Comparison of ENCODE assay signal across 11 cellular contexts in the genomic region with DNA sequence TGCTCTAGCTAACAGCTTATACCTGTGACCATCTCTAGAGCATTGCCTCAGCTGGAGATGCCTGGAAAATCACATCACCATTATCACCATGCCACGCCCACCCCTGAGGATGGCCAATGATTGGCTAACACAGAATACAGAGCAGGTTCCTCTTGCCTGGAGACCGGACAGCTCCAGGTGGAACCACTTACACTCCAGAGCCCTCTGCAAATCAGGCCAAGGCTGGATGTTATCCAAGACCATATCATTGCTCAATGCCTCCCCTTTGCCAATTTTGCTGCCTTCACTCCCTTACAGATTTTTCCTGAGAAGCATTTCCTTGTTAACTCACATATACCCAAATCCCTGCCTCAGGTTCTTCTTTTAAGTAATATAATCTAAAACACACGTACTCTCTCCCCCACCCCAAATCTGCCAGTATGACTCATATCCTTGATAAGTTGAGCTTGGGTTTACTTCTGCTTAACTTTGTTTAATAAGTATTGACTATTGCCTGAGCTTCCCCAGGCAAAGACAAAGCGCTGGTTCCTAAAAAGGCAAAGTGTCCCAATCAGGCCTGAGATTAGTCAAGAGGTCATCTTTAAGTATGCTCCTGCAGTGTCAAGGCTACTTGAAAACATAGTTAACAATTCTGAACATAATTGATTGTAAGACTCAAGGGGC.
A peak's percentile ranks its signal among the peaks of the same experiment; 100 is the strongest.
DNase-seq lines count a peak whose midpoint lies in the region; ATAC-seq and TF ChIP-seq lines count a peak whose summit lies in the region.
"Had no signal": no experiment of that assay in that cellular context is flagged by ENCODE, and none has a peak within 500 bp of the region (broad histone marks: within the 10 kb centered on the region; RNA-seq: fewer than 3 reads in every experiment).

No MANE protein-coding gene starts in this region.

- TF ChIP-seq CTCF in fibroblast of mammary gland (conservative IDR thresholded peaks at IDR 0.05; ENCODE audit: control insufficient read depth, insufficient read depth, low read depth, low read length) = no peak
- TF ChIP-seq CTCF in sigmoid colon (IDR thresholded peaks at IDR 0.05) = no peak

- DNase-seq in DMS153 (lab: John Stamatoyannopoulos, UW) = peak; percentile 1
- no peak for DNase-seq in DMS153 treated with DMSO at 0.1 percent for 48 hours (lab: John Stamatoyannopoulos, UW; ENCODE audit: unreplicated experiment)
- peak; percentile 92 to 95 for DNase-seq in NOMO-1 (lab: John Stamatoyannopoulos, UW; ENCODE audit: unreplicated experiment in 2 of 2)
- peak; percentile 94 for DNase-seq in fibroblast of mammary gland (ENCODE audit: low read depth)
- DNase-seq in sigmoid colon = peak; percentile 73
- no peak for DNase-seq in T-helper 9 cell
- no peak for DNase-seq in OCI-M2 (lab: John Stamatoyannopoulos, UW; ENCODE audit: unreplicated experiment)
- DNase-seq: stimulated activated CD4-positive, alpha-beta T cell treated with anti-CD3 and anti-CD28 coated beads, Interleukin-1b, Interleukin-23, amount 100 ng/mL, for 48 hours had no signal

- H3K27me3 ChIP-seq in sigmoid colon = no peaks in the 10 kb centered on the region
- H3K27me3 ChIP-seq: SJCRH30 had no signal

- no peaks in the 10 kb centered on the region for H3K9me3 ChIP-seq in sigmoid colon
- H3K9me3 ChIP-seq: A549, SJCRH30 had no signal

- no peak overlapping the region for H3K27ac ChIP-seq in sigmoid colon
- H3K27ac ChIP-seq: A549, SJCRH30 had no signal

- no peak overlapping the region for H3K4me3 ChIP-seq in fibroblast of mammary gland (ENCODE audit: control insufficient read depth, low read depth, low read length)
- H3K4me3 ChIP-seq in sigmoid colon = no peak overlapping the region
- H3K4me3 ChIP-seq: A549, SJCRH30 had no signal

- ATAC-seq in HG03025 (IDR thresholded peaks at IDR 0.05; ENCODE audit: low FRiP score, unreplicated experiment) = no peak
- ATAC-seq: A549 had no signal

- intact Hi-C loops in sigmoid colon (cut with DNase I) = no loop called here

- TF ChIP-seq POLR2A in sigmoid colon (IDR thresholded peaks at IDR 0.05) = no peak

- no peaks in the 10 kb centered on the region for H3K4me1 ChIP-seq in sigmoid colon
- H3K4me1 ChIP-seq: A549, SJCRH30 had no signal

- H3K36me3 ChIP-seq in sigmoid colon = no peaks in the 10 kb centered on the region
- H3K36me3 ChIP-seq: SJCRH30 had no signal

- WGBS in sigmoid colon, 2 donors = 37 to 68% methylated on average over 4 of the region's 4 CpGs

- no peak for TF ChIP-seq EP300 in sigmoid colon (IDR thresholded peaks at IDR 0.05)

Comparison
In these comparisons a context has a peak if more than half of its experiments do, and no peak if none do; other contexts are left out.
1. DNase-seq: peak in DMS153 (single experiment), NOMO-1 (2 of 2), fibroblast of mammary gland (single experiment) and sigmoid colon (single experiment); none in DMS153 treated with DMSO at 0.1 percent for 48 hours (single experiment), T-helper 9 cell (single experiment) and OCI-M2 (single experiment).